21 cellular contexts compared by ENCODE assay signal in the genomic region with DNA sequence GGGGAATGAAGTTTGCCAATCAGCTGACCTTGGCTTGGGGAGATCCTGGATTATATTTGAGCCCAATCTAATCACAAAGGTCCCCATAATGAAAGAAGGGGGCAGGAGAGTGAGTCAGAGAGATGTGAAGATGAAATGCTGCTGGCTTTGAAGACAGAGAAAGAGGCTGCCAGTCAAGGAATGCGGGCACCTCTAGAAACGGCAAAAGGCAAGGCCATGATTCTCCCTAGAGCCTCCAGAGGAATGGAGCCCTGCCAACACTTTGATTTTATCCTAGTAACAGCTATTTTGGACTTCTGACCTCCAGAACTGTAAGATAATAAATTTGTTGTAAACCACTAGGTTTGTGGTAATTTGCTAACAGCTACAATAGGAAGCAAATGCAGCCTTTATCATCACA. TPM values are rescaled to one million over a fixed set of nuclear protein-coding genes. Genes with fewer than 3 reads are reported as not detected.
DNase-seq lines count a peak whose midpoint lies in the region; ATAC-seq and TF ChIP-seq lines count a peak whose summit lies in the region.
"Had no signal": no experiment of that assay in that cellular context is flagged by ENCODE, and none has a peak within 500 bp of the region (broad histone marks: within the 10 kb centered on the region; RNA-seq: fewer than 3 reads in every experiment).

No MANE protein-coding gene starts in this region.

- H2BK5ac ChIP-seq in IMR-90 (ENCODE audit: low read depth, low read length, poor library complexity, severe bottlenecking) = peak overlapping the region; percentile 97

- peaks cover 13% of the 10 kb centered on the region for H3K4me1 ChIP-seq in IMR-90 (ENCODE audit: control insufficient read depth, insufficient read depth, low read length)
- H3K4me1 ChIP-seq in spleen = peaks cover 25 to 69% (median 52%) of the 10 kb centered on the region in 6 donors
- H3K4me1 ChIP-seq in suprapubic skin = peaks cover 17% of the 10 kb centered on the region
- H3K4me1 ChIP-seq: colonic mucosa had no signal

- peak overlapping the region; percentile 67 for H2BK120ac ChIP-seq in IMR-90 (ENCODE audit: low read depth, low read length)

- H2BK15ac ChIP-seq in IMR-90 (ENCODE audit: low read depth, low read length) = peak overlapping the region; percentile 59; the same call in 1 of the 3 replicates

- H2AK5ac ChIP-seq in IMR-90 (ENCODE audit: low read depth, low read length) = peak overlapping the region; percentile 74; the same call in 1 of the 2 replicates

- no peak overlapping the region for H3K4me2 ChIP-seq in IMR-90 (ENCODE audit: low read depth, low read length)

- peaks cover 40% of the 10 kb centered on the region for H3K36me3 Mint-ChIP-seq in activated CD4-positive, alpha-beta memory T cell treated with anti-CD3 and anti-CD28 coated beads for 36 hours
- H3K36me3 Mint-ChIP-seq in activated CD4-positive, alpha-beta memory T cell treated with anti-CD3 and anti-CD28 coated beads, Interleukin-2, amount 10 ng/mL, durations not matched to agents 7 days and 5 days (ENCODE audit: low read depth) = peaks cover 51% of the 10 kb centered on the region
- peaks cover 39% of the 10 kb centered on the region for H3K36me3 Mint-ChIP-seq in activated naive CD8-positive, alpha-beta T cell treated with anti-CD3 and anti-CD28 coated beads, Interleukin-2, amount 50 U/mL, for 24 hours (ENCODE audit: low read depth)
- H3K36me3 Mint-ChIP-seq in WTC11 = peaks cover 13% of the 10 kb centered on the region

- TF ChIP-seq RAD21 in IMR-90 (IDR thresholded peaks at IDR 0.05; ENCODE audit: low read length) = no peak

- peak overlapping the region; percentile 57 for H3K27ac Mint-ChIP-seq in activated CD4-positive, alpha-beta memory T cell treated with anti-CD3 and anti-CD28 coated beads for 36 hours
- H3K27ac Mint-ChIP-seq in activated CD4-positive, alpha-beta memory T cell treated with anti-CD3 and anti-CD28 coated beads, Interleukin-2, amount 10 ng/mL, durations not matched to agents 7 days and 5 days = no peak overlapping the region
- peak overlapping the region; percentile 63 for H3K27ac Mint-ChIP-seq in activated naive CD8-positive, alpha-beta T cell treated with anti-CD3 and anti-CD28 coated beads, Interleukin-2, amount 50 U/mL, for 24 hours
- H3K27ac Mint-ChIP-seq in WTC11 = no peak overlapping the region
- H3K27ac Mint-ChIP-seq: activated naive CD8-positive, alpha-beta T cell treated with anti-CD3 and anti-CD28 coated beads, Interleukin-2, amount 10 ng/mL, durations not matched to agents 7 days and 5 days; CD14-positive monocyte had no signal

- H2AK9ac ChIP-seq in IMR-90 (replicated peaks; ENCODE audit: low read depth, low read length, poor library complexity) = no peak overlapping the region

- peaks cover 27% of the 10 kb centered on the region for H3K9me3 Mint-ChIP-seq in activated CD4-positive, alpha-beta memory T cell treated with anti-CD3 and anti-CD28 coated beads for 36 hours
- peaks cover 29% of the 10 kb centered on the region for H3K9me3 Mint-ChIP-seq in activated CD4-positive, alpha-beta memory T cell treated with anti-CD3 and anti-CD28 coated beads, Interleukin-2, amount 10 ng/mL, durations not matched to agents 7 days and 5 days
- H3K9me3 Mint-ChIP-seq in activated naive CD8-positive, alpha-beta T cell treated with anti-CD3 and anti-CD28 coated beads, Interleukin-2, amount 50 U/mL, for 24 hours = peaks cover 29% of the 10 kb centered on the region
- H3K9me3 Mint-ChIP-seq in WTC11 = peaks cover 16% of the 10 kb centered on the region

- H3K4me1 Mint-ChIP-seq in activated CD4-positive, alpha-beta memory T cell treated with anti-CD3 and anti-CD28 coated beads for 36 hours (ENCODE audit: low read depth) = peaks cover 86% of the 10 kb centered on the region
- peaks cover 74% of the 10 kb centered on the region for H3K4me1 Mint-ChIP-seq in activated CD4-positive, alpha-beta memory T cell treated with anti-CD3 and anti-CD28 coated beads, Interleukin-2, amount 10 ng/mL, durations not matched to agents 7 days and 5 days
- H3K4me1 Mint-ChIP-seq in activated naive CD8-positive, alpha-beta T cell treated with anti-CD3 and anti-CD28 coated beads, Interleukin-2, amount 50 U/mL, for 24 hours = peaks cover 96% of the 10 kb centered on the region
- H3K4me1 Mint-ChIP-seq in WTC11 = peaks cover 29% of the 10 kb centered on the region

- H4K8ac ChIP-seq in IMR-90 (ENCODE audit: low read depth in 2 of 2, low read length in 2 of 2) = peak overlapping the region; percentile 48 to 53; a peak in 3 of 4 replicates

- POLR2A ChIA-PET in activated CD4-positive, alpha-beta memory T cell treated with anti-CD3 and anti-CD28 coated beads for 36 hours (lab: Charles Lee) = interaction anchor here (9.1 kb wide), 1 partner anchor 30 kb away, joined by 114 read pairs; a partner anchor contains a TSS
- POLR2A ChIA-PET in activated CD4-positive, alpha-beta memory T cell treated with anti-CD3 and anti-CD28 coated beads, Interleukin-2, amount 10 ng/mL, durations not matched to agents 7 days and 5 days (lab: Charles Lee) = interaction anchor here (9.3 kb wide), 1 partner anchor 30 kb away, joined by 138 read pairs; a partner anchor contains a TSS
- POLR2A ChIA-PET in IMR-90 (lab: Charles Lee; ENCODE audit: unreplicated experiment) (no interaction called here), WTC11 (lab: Charles Lee) (no interaction called here)

- H3K36me3 ChIP-seq in IMR-90 (ENCODE audit: control insufficient read depth, insufficient read depth, low read length) = peaks cover 15% of the 10 kb centered on the region
- peaks cover 0 to 22% (median 10%) of the 10 kb centered on the region in 6 donors for H3K36me3 ChIP-seq in spleen
- peaks cover 2% of the 10 kb centered on the region for H3K36me3 ChIP-seq in suprapubic skin
- H3K36me3 ChIP-seq: brain microvascular endothelial cell, colonic mucosa had no signal

- TF ChIP-seq POLR2A in IMR-90 (IDR thresholded peaks at IDR 0.05; ENCODE audit: low read depth, low read length) (no peak), spleen (IDR thresholded peaks at IDR 0.05) (no peak), suprapubic skin (IDR thresholded peaks at IDR 0.05) (no peak)

- H3K4ac ChIP-seq in IMR-90 (ENCODE audit: low read depth, low read length) = peak overlapping the region; percentile 59

- peak overlapping the region; percentile 54 for H2BK20ac ChIP-seq in IMR-90 (ENCODE audit: low read depth, low read length)

- intact Hi-C loops in activated CD4-positive, alpha-beta memory T cell treated with anti-CD3 and anti-CD28 coated beads for 36 hours (cut with micrococcal nuclease) = no loop called here
- intact Hi-C loops in IMR-90 (cut with micrococcal nuclease) (no loop called here), spleen (cut with DNase I; ENCODE audit: low total_unique reads) (no loop called here)

- H3K9me3 ChIP-seq in IMR-90 (ENCODE audit: control insufficient read depth, insufficient read depth, low read length) (peaks cover 9% of the 10 kb centered on the region), spleen (peaks cover 0 to 14% (median 10%) of the 10 kb centered on the region in 8 donors), suprapubic skin (no peaks in the 10 kb centered on the region)
- H3K9me3 ChIP-seq: colonic mucosa had no signal

- in situ Hi-C loops in IMR-90 (cut with MboI; ENCODE audit: low sequenced_read_pairs) = no loop called here

- DNase-seq in activated CD4-positive, alpha-beta memory T cell treated with anti-CD3 and anti-CD28 coated beads for 36 hours = no peak
- no peak for DNase-seq in activated CD4-positive, alpha-beta memory T cell treated with anti-CD3 and anti-CD28 coated beads, Interleukin-2, amount 10 ng/mL, durations not matched to agents 7 days and 5 days
- DNase-seq in IMR-90 = no peak
- no peak for DNase-seq in activated naive CD8-positive, alpha-beta T cell treated with anti-CD3 and anti-CD28 coated beads, Interleukin-2, amount 50 U/mL, for 24 hours
- no peak for DNase-seq in spleen
- no peak for DNase-seq in WTC11 (ENCODE audit: low spot score)
- no peak for DNase-seq in suprapubic skin (ENCODE audit: low spot score in 2 of 2)
- DNase-seq: activated naive CD8-positive, alpha-beta T cell treated with anti-CD3 and anti-CD28 coated beads, Interleukin-2, amount 10 ng/mL, durations not matched to agents 7 days and 5 days; brain microvascular endothelial cell; colonic mucosa; DMS53; GF-D8; NCI-H1092; NCI-H1930; stimulated activated CD4-positive, alpha-beta T cell treated with anti-CD3 and anti-CD28 coated beads, Interleukin-4, amount 100 ng/mL, for 24 hours had no signal

- TF ChIP-seq EP300 in suprapubic skin (IDR thresholded peaks at IDR 0.05) = no peak

- H3K4me3 Mint-ChIP-seq in activated CD4-positive, alpha-beta memory T cell treated with anti-CD3 and anti-CD28 coated beads for 36 hours = no peak overlapping the region
- H3K4me3 Mint-ChIP-seq in activated CD4-positive, alpha-beta memory T cell treated with anti-CD3 and anti-CD28 coated beads, Interleukin-2, amount 10 ng/mL, durations not matched to agents 7 days and 5 days = no peak overlapping the region
- H3K4me3 Mint-ChIP-seq in activated naive CD8-positive, alpha-beta T cell treated with anti-CD3 and anti-CD28 coated beads, Interleukin-2, amount 50 U/mL, for 24 hours = peak overlapping the region; percentile 6
- H3K4me3 Mint-ChIP-seq in WTC11 = no peak overlapping the region
- H3K4me3 Mint-ChIP-seq: activated naive CD8-positive, alpha-beta T cell treated with anti-CD3 and anti-CD28 coated beads, Interleukin-2, amount 10 ng/mL, durations not matched to agents 7 days and 5 days; CD14-positive monocyte had no signal

- peak overlapping the region; percentile 73 for H4K5ac ChIP-seq in IMR-90 (ENCODE audit: low read depth, low read length)

- peak overlapping the region; percentile 79 for H4K91ac ChIP-seq in IMR-90 (ENCODE audit: insufficient read depth, low read depth, low read length)

- H3K9ac ChIP-seq in IMR-90 (ENCODE audit: low read depth, low read length) = no peak overlapping the region

- TF ChIP-seq CTCF in IMR-90 (conservative IDR thresholded peaks at IDR 0.05; ENCODE audit: low read depth, low read length) (no peak), spleen (IDR thresholded peaks at IDR 0.05 in 8 of 11, conservative IDR thresholded peaks at IDR 0.05 in 3 of 11) (no peak), WTC11 (IDR thresholded peaks at IDR 0.05) (no peak), suprapubic skin (IDR thresholded peaks at IDR 0.05) (no peak)

- peak overlapping the region; percentile 63 for H3K27ac ChIP-seq in IMR-90 (ENCODE audit: insufficient read depth, low read length)
- H3K27ac ChIP-seq in spleen = peak overlapping the region in 6 of 8 donors; percentile 66 to 90 (median 80)
- no peak overlapping the region for H3K27ac ChIP-seq in suprapubic skin
- H3K27ac ChIP-seq: brain microvascular endothelial cell, colonic mucosa, VCaP had no signal

- H2AFZ ChIP-seq in IMR-90 (replicated peaks; ENCODE audit: low read length, poor library complexity) = no peak overlapping the region

- ATAC-seq in IMR-90 (ENCODE audit: low read depth) (no peak), HG02852 (IDR thresholded peaks at IDR 0.05; ENCODE audit: unreplicated experiment) (no peak), WTC11 (no peak)
- no peak for ATAC-seq in activated naive CD8-positive, alpha-beta T cell treated with anti-CD3 and anti-CD28 coated beads, Interleukin-2, amount 50 U/mL, for 24 hours
- ATAC-seq: HCT116, left lobe of liver had no signal

- no TSS peak for BruUV-seq in IMR-90 (replicated peaks; lab: Mats Ljungman, UMichigan)

- H3K18ac ChIP-seq in IMR-90 (ENCODE audit: low read depth, low read length) = peak overlapping the region; percentile 58

- no peak overlapping the region for H3K23ac ChIP-seq in IMR-90 (ENCODE audit: low read depth, low read length)

- H3K79me1 ChIP-seq in IMR-90 (ENCODE audit: low read depth in 1 of 2, low read length in 2 of 2) = peaks cover 8 to 20% of the 10 kb centered on the region in 2 experiments; a peak in 3 of 4 replicates

- peaks cover 10% of the 10 kb centered on the region for H4K20me1 ChIP-seq in IMR-90 (ENCODE audit: insufficient read depth, low read length)

- no peak overlapping the region for H3K56ac ChIP-seq in IMR-90 (ENCODE audit: extremely low read depth, insufficient read depth, low read length)

- CTCF ChIA-PET in activated CD4-positive, alpha-beta memory T cell treated with anti-CD3 and anti-CD28 coated beads for 36 hours (lab: Charles Lee) = interaction anchor here (0.6 to 1.0 kb wide), 2 partner anchors 25 to 181 kb away, joined by 4 read pairs; no protein-coding TSS in a partner anchor
- CTCF ChIA-PET in activated CD4-positive, alpha-beta memory T cell treated with anti-CD3 and anti-CD28 coated beads, Interleukin-2, amount 10 ng/mL, durations not matched to agents 7 days and 5 days (lab: Charles Lee) = no interaction called here
- CTCF ChIA-PET in IMR-90 (lab: Yijun Ruan, JAX) (no interaction called here), WTC11 (lab: Charles Lee) (interaction anchor here (1.0 kb wide), 1 partner anchor 25 kb away, joined by 3 read pairs; no protein-coding TSS in a partner anchor)

- H3K9me1 ChIP-seq in IMR-90 (ENCODE audit: insufficient read depth, low read length) = peaks cover 12% of the 10 kb centered on the region

- H3K4me3 ChIP-seq in IMR-90 (ENCODE audit: insufficient read depth, low read depth, low read length) (no peak overlapping the region), spleen (no peak overlapping the region), suprapubic skin (no peak overlapping the region)
- H3K4me3 ChIP-seq: colonic mucosa, skin epidermis had no signal

- H3K27me3 Mint-ChIP-seq in activated CD4-positive, alpha-beta memory T cell treated with anti-CD3 and anti-CD28 coated beads for 36 hours = no peaks in the 10 kb centered on the region
- no peaks in the 10 kb centered on the region for H3K27me3 Mint-ChIP-seq in activated CD4-positive, alpha-beta memory T cell treated with anti-CD3 and anti-CD28 coated beads, Interleukin-2, amount 10 ng/mL, durations not matched to agents 7 days and 5 days
- no peaks in the 10 kb centered on the region for H3K27me3 Mint-ChIP-seq in activated naive CD8-positive, alpha-beta T cell treated with anti-CD3 and anti-CD28 coated beads, Interleukin-2, amount 50 U/mL, for 24 hours
- H3K27me3 Mint-ChIP-seq in WTC11 (ENCODE audit: low read depth) = no peaks in the 10 kb centered on the region
- H3K27me3 Mint-ChIP-seq: activated naive CD8-positive, alpha-beta T cell treated with anti-CD3 and anti-CD28 coated beads, Interleukin-2, amount 10 ng/mL, durations not matched to agents 7 days and 5 days had no signal

- H3K27me3 ChIP-seq in IMR-90 (ENCODE audit: control insufficient read depth, insufficient read depth, low read length) = no peaks in the 10 kb centered on the region
- no peaks in the 10 kb centered on the region for H3K27me3 ChIP-seq in spleen (replicated peaks in 1 of 7)
- H3K27me3 ChIP-seq in suprapubic skin = no peaks in the 10 kb centered on the region
- H3K27me3 ChIP-seq: brain microvascular endothelial cell, colonic mucosa had no signal

- dilution Hi-C loops in IMR-90 (cut with HindIII; ENCODE audit: low sequenced_read_pairs, unreplicated experiment) = no loop called here

- WGBS in IMR-90 (ENCODE audit: extremely low coverage in 2 of 2, insufficient read length in 1 of 2), 2 experiments = no CpG with 5 or more reads among the region's 2 CpGs
- 54 to 79% (median 73%) methylated on average over 2 of the region's 2 CpGs for WGBS in spleen, 5 donors
- 73% methylated on average over 2 of the region's 2 CpGs for WGBS in suprapubic skin

- 0 out of 2 replicates have a peak overlapping the region, but pooled peaks have one; percentile 30 for H3K14ac ChIP-seq in IMR-90 (replicated peaks; ENCODE audit: low read depth, low read length)

RNA-seq across cellular contexts. Expression of a gene that starts 32.9 kb away (rescaled TPM):
- total RNA-seq in activated CD4-positive, alpha-beta memory T cell treated with anti-CD3 and anti-CD28 coated beads for 36 hours = 100 to 1,000 TPM; 109 to 112 TPM
- total RNA-seq in activated CD4-positive, alpha-beta memory T cell treated with anti-CD3 and anti-CD28 coated beads, Interleukin-2, amount 10 ng/mL, durations not matched to agents 7 days and 5 days = 100 to 1,000 TPM; 105 to 110 TPM
- 155 and 158 TPM in 2 replicates for total RNA-seq in IMR-90 (2012; rRNA removed)
- 163 and 202 TPM in 2 replicates for polyA plus RNA-seq in IMR-90 (2012; rRNA removed)
- polyA plus RNA-seq in IMR-90 (2012; cell fraction: cytosol; rRNA removed) = 108 and 247 TPM in 2 replicates
- 92.9 and 150 TPM in 2 replicates for polyA plus RNA-seq in IMR-90 (2012; cell fraction: nucleus; rRNA removed; ENCODE audit: low replicate concordance)
- total RNA-seq in spleen = 100 to 1,000 TPM in 6 of 7 donors, 10 to 100 TPM in 1; 86.2 to 178 (median 123) TPM
- polyA plus RNA-seq in spleen = 10 to 100 TPM; 48.7 to 94.2 (median 73.9) TPM
- 30.8 to 47.3 TPM (median 34.7 TPM) in 3 replicates for total RNA-seq in WTC11 (2021)
- total RNA-seq in suprapubic skin = 10 to 100 TPM; 14.9 to 41.1 (median 30.0) TPM

Comparison
In these comparisons a context has a peak if more than half of its experiments do, and no peak if none do; other contexts are left out.
1. H3K27ac Mint-ChIP-seq: peak in activated CD4-positive, alpha-beta memory T cell treated with anti-CD3 and anti-CD28 coated beads for 36 hours (single experiment) and activated naive CD8-positive, alpha-beta T cell treated with anti-CD3 and anti-CD28 coated beads, Interleukin-2, amount 50 U/mL, for 24 hours (single experiment); none in activated CD4-positive, alpha-beta memory T cell treated with anti-CD3 and anti-CD28 coated beads, Interleukin-2, amount 10 ng/mL, durations not matched to agents 7 days and 5 days (single experiment) and WTC11 (single experiment).
2. CTCF ChIA-PET loops: an anchor here in activated CD4-positive, alpha-beta memory T cell treated with anti-CD3 and anti-CD28 coated beads for 36 hours (0.6 to 1.0 kb wide) and WTC11 (1.0 kb wide); none called in activated CD4-positive, alpha-beta memory T cell treated with anti-CD3 and anti-CD28 coated beads, Interleukin-2, amount 10 ng/mL, durations not matched to agents 7 days and 5 days and IMR-90.
3. POLR2A ChIA-PET loops: an anchor here in activated CD4-positive, alpha-beta memory T cell treated with anti-CD3 and anti-CD28 coated beads for 36 hours (9.1 kb wide) and activated CD4-positive, alpha-beta memory T cell treated with anti-CD3 and anti-CD28 coated beads, Interleukin-2, amount 10 ng/mL, durations not matched to agents 7 days and 5 days (9.3 kb wide); none called in IMR-90 and WTC11.